In genomic region chr6:100818066-100818465, GRCh38 we compare ENCODE assay signal across 22 cellular contexts.
DNase-seq lines count a peak whose midpoint lies in the region; ATAC-seq, FAIRE-seq and TF ChIP-seq lines count a peak whose summit lies in the region.
"Had no signal": no experiment of that assay in that cellular context is flagged by ENCODE, and none has a peak within 500 bp of the region (broad histone marks: within the 10 kb centered on the region; RNA-seq: fewer than 3 reads in every experiment).

No MANE protein-coding gene starts in this region.

- FAIRE-seq in K562 (lab: Jason Lieb, UNC): no peak
- FAIRE-seq: A204.1, G401.6, GM12891, GM18507, H54 had no signal

- H4K20me1 ChIP-seq in K562 (replicated peaks; ENCODE audit: control insufficient read depth, insufficient read depth, low read length) (no peaks in the 10 kb centered on the region), H9 (ENCODE audit: control insufficient read depth, insufficient read depth, insufficient read length) (no peaks in the 10 kb centered on the region)

- no peaks in the 10 kb centered on the region for H3K23me2 ChIP-seq in H9 (ENCODE audit: insufficient read length, low read depth, low read length, poor library complexity, severe bottlenecking)

- no peak overlapping the region for H3K27ac Mint-ChIP-seq in H9
- H3K27ac Mint-ChIP-seq: CD4-positive, CD25-positive, alpha-beta regulatory T cell; CD8-positive, alpha-beta memory T cell; GM23338; HFFc6 had no signal

- H3T11ph ChIP-seq in H9 (ENCODE audit: low read length): no peak overlapping the region

- H3K9ac ChIP-seq in K562 (ENCODE audit: insufficient read depth in 1 of 2, low read depth in 2 of 2, low read length in 2 of 2): no peak overlapping the region
- H3K9ac ChIP-seq in H9 (ENCODE audit: extremely low read depth, insufficient read length, low read length): no peak overlapping the region

- H3K4me2 ChIP-seq in K562 (ENCODE audit: insufficient read depth, low read length): no peak overlapping the region
- no peak overlapping the region for H3K4me2 ChIP-seq in H9 (ENCODE audit: insufficient read depth, insufficient read length, low read length)
- H3K4me2 ChIP-seq: GM23338 had no signal

- no peaks in the 10 kb centered on the region for H3K9me3 ChIP-seq in K562 (replicated peaks; ENCODE audit: control insufficient read depth, insufficient read depth, low read depth, low read length)
- H3K9me3 ChIP-seq in H9 (ENCODE audit: control insufficient read depth, low read depth, low read length): no peaks in the 10 kb centered on the region

- no peak overlapping the region for H3K27ac ChIP-seq in K562 (ENCODE audit: extremely low read depth, low read depth, low read length)
- no peak overlapping the region for H3K27ac ChIP-seq in H9 (ENCODE audit: insufficient read length, low read depth, low read length)
- H3K27ac ChIP-seq: HL-60 had no signal

- WGBS in K562 (ENCODE audit: insufficient coverage, low coverage, missing lambda C conversion rate): 96% methylated on average over 2 of the region's 2 CpGs
- WGBS in H9 (ENCODE audit: extremely low coverage, insufficient read length, low lambda C conversion rate): no CpG with 5 or more reads among the region's 2 CpGs

- H2AK5ac ChIP-seq in H9 (ENCODE audit: insufficient read length, low read length): no peak overlapping the region

- ATAC-seq in K562 (no peak), HG03135 (IDR thresholded peaks at IDR 0.05; ENCODE audit: unreplicated experiment) (no peak), HG03045 (IDR thresholded peaks at IDR 0.05; ENCODE audit: unreplicated experiment) (no peak)
- ATAC-seq: GM23338, HCT116 had no signal

- no peak overlapping the region for H2BK20ac ChIP-seq in H9 (ENCODE audit: low read depth, low read length, poor library complexity, severe bottlenecking)

- TF ChIP-seq EP300 in K562 (IDR thresholded peaks at IDR 0.05; ENCODE audit: low read length): no peak

- no peaks in the 10 kb centered on the region for H3K27me3 Mint-ChIP-seq in H9 (ENCODE audit: low read depth)
- H3K27me3 Mint-ChIP-seq: CD4-positive, CD25-positive, alpha-beta regulatory T cell; CD8-positive, alpha-beta memory T cell had no signal

- H4K8ac ChIP-seq in H9 (replicated peaks; ENCODE audit: insufficient read length, low read depth, low read length): no peak overlapping the region

- TF ChIP-seq RAD21 in K562 (CRISPR knock-in tag; conservative IDR thresholded peaks at IDR 0.05 in 1 of 2, IDR thresholded peaks at IDR 0.05 in 1 of 2): no peak

- BruUV-seq in K562 (replicated peaks; lab: Mats Ljungman, UMichigan): no TSS peak

- CTCF ChIA-PET in K562 (lab: Yijun Ruan, JAX; ENCODE audit: low intra/inter-chr PET ratio): no interaction called here

- no peak overlapping the region; a peak in 1 of 5 replicates for H3K4me3 Mint-ChIP-seq in H9
- H3K4me3 Mint-ChIP-seq: CD8-positive, alpha-beta memory T cell; GM23338; HFFc6 had no signal

- H3K14ac ChIP-seq in H9 (ENCODE audit: insufficient read depth, low read length): no peak overlapping the region

- H3K36me3 Mint-ChIP-seq in H9 (ENCODE audit: insufficient read depth in 1 of 3, low read depth in 3 of 3): peaks cover 20 to 28% (median 22%) of the 10 kb centered on the region in 3 experiments

- no peak overlapping the region for H2BK5ac ChIP-seq in H9 (ENCODE audit: insufficient read length, low read length)

- no peaks in the 10 kb centered on the region for H3K79me1 ChIP-seq in H9 (ENCODE audit: insufficient read depth, low read depth, low read length, poor library complexity, severe bottlenecking)

- TF ChIP-seq CTCF in K562 (IDR thresholded peaks at IDR 0.05 in 2 of 3, conservative IDR thresholded peaks at IDR 0.05 in 1 of 3; ENCODE audit: insufficient read depth in 2 of 3, low read depth in 1 of 3, low read length in 3 of 3) (no peak), fibroblast of mammary gland (conservative IDR thresholded peaks at IDR 0.05; ENCODE audit: control insufficient read depth, insufficient read depth, low read depth, low read length) (no peak), H9 (conservative IDR thresholded peaks at IDR 0.05) (no peak)

- H3K4me1 ChIP-seq in K562 (replicated peaks in 1 of 2; ENCODE audit: control insufficient read depth in 2 of 2, insufficient read depth in 2 of 2, low read length in 2 of 2): no peaks in the 10 kb centered on the region
- H3K4me1 ChIP-seq in H9 (ENCODE audit: insufficient read depth, low read length): no peaks in the 10 kb centered on the region
- H3K4me1 ChIP-seq: BE2C had no signal

- H2BK12ac ChIP-seq in H9 (ENCODE audit: insufficient read length, low read depth, low read length): no peak overlapping the region

- H2BK120ac ChIP-seq in H9 (ENCODE audit: low read depth, low read length, poor library complexity, severe bottlenecking): no peak overlapping the region

- no peak overlapping the region for H3K4ac ChIP-seq in H9 (ENCODE audit: low read depth, low read length)

- no peak overlapping the region for H3K56ac ChIP-seq in H9 (ENCODE audit: insufficient read length, low read depth, low read length)

- POLR2A ChIA-PET in K562 (lab: Yijun Ruan, JAX): no interaction called here

- intact Hi-C loops in K562 (cut with micrococcal nuclease): no loop called here

- no peak overlapping the region for H2AFZ ChIP-seq in K562 (ENCODE audit: low read depth, low read length)
- no peak overlapping the region for H2AFZ ChIP-seq in H9 (ENCODE audit: low read length)
- H2AFZ ChIP-seq: GM23338 had no signal

- H3K79me2 ChIP-seq in K562 (ENCODE audit: control insufficient read depth, insufficient read depth, low read length): peaks cover 27% of the 10 kb centered on the region
- no peaks in the 10 kb centered on the region for H3K79me2 ChIP-seq in H9 (ENCODE audit: insufficient read depth, low read length)

- H3K4me3 ChIP-seq in K562 (no peak overlapping the region), fibroblast of mammary gland (ENCODE audit: control insufficient read depth, low read depth, low read length) (no peak overlapping the region)
- H3K4me3 ChIP-seq: GM23338 had no signal

- no peak overlapping the region for H3K18ac ChIP-seq in H9 (ENCODE audit: insufficient read length, low read depth, low read length)

- H3K4me1 Mint-ChIP-seq in H9: peaks cover 0 to 13% of the 10 kb centered on the region in 2 experiments; a peak in 1 of 4 replicates

- H2BK15ac ChIP-seq in H9 (ENCODE audit: low read depth, low read length): no peak overlapping the region

- H3K27me3 ChIP-seq in K562 (ENCODE audit: control insufficient read depth in 2 of 2, insufficient read depth in 2 of 2, low read length in 2 of 2) (no peaks in the 10 kb centered on the region), H9 (ENCODE audit: insufficient read depth, low read length) (no peaks in the 10 kb centered on the region)
- H3K27me3 ChIP-seq: BE2C had no signal

- DNase-seq in K562 (ENCODE audit: extremely low read depth in 1 of 4, low spot score in 3 of 4) (no peak), fibroblast of mammary gland (ENCODE audit: low read depth) (peak; percentile 12), myocyte (ENCODE audit: low read depth) (peak; percentile 11), H9 (no peak)
- DNase-seq: ACHN; BE2C; C1 segment of cervical spinal cord; CD4-positive, CD25-positive, alpha-beta regulatory T cell; CD8-positive, alpha-beta memory T cell; COR-L47; HFFc6; KBM-7 had no signal

- no peak overlapping the region for H3K23ac ChIP-seq in H9 (ENCODE audit: insufficient read length, low read depth, low read length)

- H3K9me1 ChIP-seq in K562 (ENCODE audit: control insufficient read depth, insufficient read depth, low read length): no peaks in the 10 kb centered on the region

- peaks cover 8 to 10% of the 10 kb centered on the region in 2 experiments; a peak in 4 of 5 replicates for H3K9me3 Mint-ChIP-seq in H9
- H3K9me3 Mint-ChIP-seq: GM23338, HFFc6 had no signal

- no peak overlapping the region for H4K5ac ChIP-seq in H9 (ENCODE audit: insufficient read length, low read depth, low read length)

- in situ Hi-C loops in K562 (cut with MboI): no loop called here

- no peak overlapping the region for H4K91ac ChIP-seq in H9 (ENCODE audit: insufficient read length, low read depth, low read length)

- no peak for TF ChIP-seq POLR2A in K562 (conservative IDR thresholded peaks at IDR 0.05)

- no peaks in the 10 kb centered on the region for H3K36me3 ChIP-seq in K562 (ENCODE audit: control insufficient read depth, insufficient read depth, low read length)
- H3K36me3 ChIP-seq: BE2C had no signal

TF ChIP-seq in K562, 482 proteins besides CTCF, POLR2A, EP300 and RAD21:
- TF ChIP-seq TFE3 (CRISPR knock-in tag; IDR thresholded peaks at IDR 0.05) (peak; percentile 33; the same call in 1 of the 2 replicates), ZNF239 (CRISPR knock-in tag; IDR thresholded peaks at IDR 0.05) (no peak)

Comparison
In these comparisons a context has a peak if more than half of its experiments do, and no peak if none do; other contexts are left out.
1. DNase-seq: peak in fibroblast of mammary gland (single experiment) and myocyte (single experiment); none in K562 (0 of 4) and H9 (single experiment).